In the genomic region with DNA sequence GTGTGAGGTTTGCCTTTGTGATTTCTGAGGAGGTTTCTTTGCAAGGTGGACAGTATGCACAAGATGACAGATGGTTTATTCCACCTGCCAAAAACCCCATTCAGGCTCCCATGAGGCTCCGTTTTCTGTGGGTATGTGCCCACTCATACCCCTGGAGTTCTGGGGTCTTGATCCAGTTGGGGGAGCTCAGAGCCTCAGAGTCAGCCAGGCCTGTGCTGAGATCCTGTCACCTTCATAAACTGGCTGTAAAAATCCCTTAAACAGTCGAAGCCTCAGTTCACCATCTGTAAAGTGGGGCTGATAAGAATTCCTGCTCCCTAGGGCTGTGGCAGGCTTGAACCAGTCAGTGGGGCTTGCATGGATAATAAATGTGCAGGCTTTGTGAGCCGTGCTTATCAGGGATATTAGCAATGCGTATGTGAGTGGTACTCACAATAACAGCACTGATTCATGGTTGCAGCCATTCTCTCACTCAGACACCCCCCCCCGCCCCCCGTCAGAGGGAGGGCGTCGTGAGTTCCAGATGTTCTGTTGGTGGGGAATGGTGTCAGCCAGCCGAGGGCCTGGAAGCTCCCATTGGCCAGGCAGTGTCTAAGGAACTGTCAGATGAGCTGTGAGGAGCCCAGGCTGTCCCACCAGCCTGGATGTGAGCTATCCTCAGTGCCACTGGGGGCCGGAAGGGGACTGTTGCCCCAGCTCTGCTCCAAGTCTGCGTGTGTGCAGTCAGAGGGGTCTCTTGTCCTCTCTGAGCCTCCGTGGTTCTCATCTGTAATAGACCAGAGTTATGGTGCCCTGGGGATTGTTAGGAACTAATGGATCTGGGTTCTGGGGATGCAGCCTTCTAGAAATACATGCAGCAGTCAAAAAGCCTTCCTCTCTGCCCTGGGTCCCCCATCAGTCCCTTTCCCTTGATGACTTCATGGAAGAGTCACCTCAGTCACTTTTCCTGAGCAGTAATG, we compare ENCODE assay signal across 20 cellular contexts. TPM values are rescaled to one million over a fixed set of nuclear protein-coding genes. Genes with fewer than 3 reads are reported as not detected.
A peak's percentile ranks its signal among the peaks of the same experiment; 100 is the strongest.
DNase-seq lines count a peak whose midpoint lies in the region; ATAC-seq, FAIRE-seq and TF ChIP-seq lines count a peak whose summit lies in the region.
"Had no signal": no experiment of that assay in that cellular context is flagged by ENCODE, and none has a peak within 500 bp of the region (broad histone marks: within the 10 kb centered on the region; RNA-seq: fewer than 3 reads in every experiment).

No MANE protein-coding gene starts in this region.

- no peak overlapping the region for H3K4me3 ChIP-seq in Panc1 (ENCODE audit: low read depth in 2 of 2, low read length in 2 of 2)
- no peak overlapping the region for H3K4me3 ChIP-seq in fibroblast of villous mesenchyme (ENCODE audit: low read depth, low read length)
- H3K4me3 ChIP-seq in osteoblast (ENCODE audit: insufficient read depth, low read length) = no peak overlapping the region
- H3K4me3 ChIP-seq: BLaER1 treated with 17β-estradiol and CSF1 and Interleukin-3, amounts not matched to agents 10 nM and 100 nM; psoas muscle; SJCRH30 had no signal

- CTCF ChIA-PET in Panc1 (lab: Charles Lee) = interaction anchor here (0.7 kb wide), 1 partner anchor 22 kb away, joined by 3 read pairs; no protein-coding TSS in a partner anchor

- no peak overlapping the region for H3K4me2 ChIP-seq in osteoblast (ENCODE audit: insufficient read depth, low read length)
- H3K4me2 ChIP-seq: BLaER1 treated with 17β-estradiol and CSF1 and Interleukin-3, amounts not matched to agents 10 nM and 100 nM had no signal

- H3K27ac ChIP-seq in Panc1 (ENCODE audit: low read length) (no peak overlapping the region), osteoblast (ENCODE audit: low read depth, low read length) (no peak overlapping the region), substantia nigra (ENCODE audit: low read depth, low read length, poor library complexity, severe bottlenecking) (no peak overlapping the region)
- H3K27ac ChIP-seq: BLaER1 treated with 17β-estradiol and CSF1 and Interleukin-3, amounts not matched to agents 10 nM and 100 nM; psoas muscle; SJCRH30 had no signal

- H3K36me3 ChIP-seq in Panc1 (ENCODE audit: control insufficient read depth, insufficient read depth, low read length) (no peaks in the 10 kb centered on the region), osteoblast (ENCODE audit: insufficient read depth, low read length) (no peaks in the 10 kb centered on the region)
- H3K36me3 ChIP-seq: BLaER1 treated with 17β-estradiol and CSF1 and Interleukin-3, amounts not matched to agents 10 nM and 100 nM; SJCRH30 had no signal

- H4K20me1 ChIP-seq in osteoblast (ENCODE audit: insufficient read depth, low read length) = no peaks in the 10 kb centered on the region

- ATAC-seq in Panc1 = no peak
- ATAC-seq: activated naive CD8-positive, alpha-beta T cell treated with anti-CD3 and anti-CD28 coated beads, Interleukin-2, amount 50 U/mL, for 24 hours; psoas muscle had no signal

- no peak overlapping the region for H2AFZ ChIP-seq in osteoblast (ENCODE audit: low read length)

- POLR2A ChIA-PET in Panc1 (lab: Charles Lee) = interaction anchor here (0.7 kb wide), 1 partner anchor 309 kb away, joined by 6 read pairs; no protein-coding TSS in a partner anchor

- DNase-seq in D341Med (ENCODE audit: low spot score) (peak; percentile 25), Panc1 (ENCODE audit: low read depth, low spot score) (no peak), fibroblast of villous mesenchyme (ENCODE audit: low read depth) (peak; percentile 21), osteoblast (ENCODE audit: insufficient read length, low spot score, missing footprints) (peak; percentile 62), frontal cortex (ENCODE audit: low spot score in 2 of 2) (no peak), substantia nigra (lab: John Stamatoyannopoulos, UW) (no peak), NOMO-1 treated with dmso at 0.1 percent for 144 hours (lab: John Stamatoyannopoulos, UW; ENCODE audit: unreplicated experiment) (no peak)
- no peak for DNase-seq in stimulated activated naive CD4-positive, alpha-beta T cell (lab: John Stamatoyannopoulos, UW)
- DNase-seq: activated CD4-positive, alpha-beta T cell treated with anti-CD3 and anti-CD28 coated beads for 4 hours; activated naive CD8-positive, alpha-beta T cell treated with anti-CD3 and anti-CD28 coated beads, Interleukin-2, amount 50 U/mL, for 24 hours; activated T-cell treated with anti-CD3 and anti-CD28 coated beads, Interleukin-2, amount 50 U/mL, for 24 hours; kidney glomerular epithelial cell; NCI-H146; NCI-H2227 treated with DMSO at 0.1 percent for 48 hours; SJCRH30; stimulated activated CD4-positive, alpha-beta T cell treated with anti-CD3 and anti-CD28 coated beads, Interleukin-15, amount 100 ng/mL, for 24 hours; T-helper 9 cell had no signal

- TF ChIP-seq CTCF in Panc1 (IDR thresholded peaks at IDR 0.05) (no peak), fibroblast of villous mesenchyme (IDR thresholded peaks at IDR 0.05; ENCODE audit: insufficient read depth, low read depth, low read length) (no peak), osteoblast (IDR thresholded peaks at IDR 0.05; ENCODE audit: extremely low read depth, low read depth, low read length) (no peak)

- H3K27me3 ChIP-seq in Panc1 (ENCODE audit: control insufficient read depth, insufficient read depth, low read length) (no peaks in the 10 kb centered on the region), osteoblast (ENCODE audit: insufficient read depth, low read length) (peaks cover 19% of the 10 kb centered on the region)

- H3K4me1 ChIP-seq in Panc1 (ENCODE audit: control insufficient read depth, insufficient read depth, low read length) (peaks cover 19% of the 10 kb centered on the region), osteoblast (ENCODE audit: insufficient read depth, low read length) (peaks cover 7% of the 10 kb centered on the region)
- H3K4me1 ChIP-seq: SJCRH30 had no signal

- TSS peak; percentile 46 for BruUV-seq in Panc1 (replicated peaks; lab: Mats Ljungman, UMichigan)

- intact Hi-C loops in Panc1 (cut with micrococcal nuclease; ENCODE audit: unreplicated experiment) = no loop called here

- no peaks in the 10 kb centered on the region for H3K79me2 ChIP-seq in osteoblast (ENCODE audit: insufficient read depth, low read length)

- no peak for FAIRE-seq in frontal cortex (lab: Jason Lieb, UNC)
- FAIRE-seq: endothelial cell of umbilical vein had no signal

- H3K9me3 ChIP-seq in Panc1 (ENCODE audit: control insufficient read depth, insufficient read depth, low read depth, low read length) (no peaks in the 10 kb centered on the region), osteoblast (ENCODE audit: low read depth, low read length) (no peaks in the 10 kb centered on the region)
- H3K9me3 ChIP-seq: BLaER1 treated with 17β-estradiol and CSF1 and Interleukin-3, amounts not matched to agents 10 nM and 100 nM; psoas muscle; SJCRH30 had no signal

- in situ Hi-C loops in Panc1 (cut with HindIII; ENCODE audit: low pct_unique_long_range_greater_than_20kb, low sequenced_read_pairs) = no loop called here

RNA-seq across cellular contexts. Expression of gene KCNIP3, which starts 51.7 kb away (rescaled TPM):
- total RNA-seq in Panc1 (2021; ENCODE audit: unreplicated experiment) (17.5 TPM), fibroblast of villous mesenchyme (1.3 and 2.6 TPM in 2 replicates), osteoblast (under 0.01 and 0.29 TPM in 2 replicates), frontal cortex (4.9 TPM)
- polyA plus RNA-seq in Panc1 (2012; ENCODE audit: insufficient read length) = 8.8 TPM
- total RNA-seq: SJCRH30 had no signal

RNA-seq across cellular contexts. Expression of gene FAHD2A, which starts 53.6 kb away (rescaled TPM):
- total RNA-seq in Panc1 (2021; ENCODE audit: unreplicated experiment) (17.2 TPM), fibroblast of villous mesenchyme (26.3 and 28.3 TPM in 2 replicates), osteoblast (19.7 and 21.4 TPM in 2 replicates), frontal cortex (5.7 TPM)
- 13.1 TPM for polyA plus RNA-seq in Panc1 (2012; ENCODE audit: insufficient read length)

Comparison
In these comparisons a context has a peak if more than half of its experiments do, and no peak if none do; other contexts are left out.
1. DNase-seq: peak in D341Med (single experiment), fibroblast of villous mesenchyme (single experiment) and osteoblast (single experiment); none in Panc1 (single experiment), frontal cortex (0 of 2), substantia nigra (0 of 49), stimulated activated naive CD4-positive, alpha-beta T cell (0 of 6) and NOMO-1 treated with dmso at 0.1 percent for 144 hours (single experiment).